8 cellular contexts compared by ENCODE assay signal in genomic region chr5:62305715-62306493, GRCh38. TPM values are rescaled to one million over a fixed set of nuclear protein-coding genes. Genes with fewer than 3 reads are reported as not detected.
DNase-seq lines count a peak whose midpoint lies in the region; ATAC-seq and TF ChIP-seq lines count a peak whose summit lies in the region.

Gene KIF2A, plus strand, starts transcription at chr5:62306206. Its CDS starts 267 bp downstream, at chr5:62306473.

- peak within 1 kb of the TSS; percentile 92 to 100 (median 98) for H3K27ac Mint-ChIP-seq in naive thymus-derived CD4-positive, alpha-beta T cell
- peak within 1 kb of the TSS; percentile 90 for H3K27ac Mint-ChIP-seq in stimulated activated memory B cell treated with anti-CD40 and anti-IgM and Interleukin-4, amounts not matched to agents 10 μg/mL and 1 μg/mL and 100 μg/mL, for 72 hours

- H3K4me2 ChIP-seq in fibroblast of lung (ENCODE audit: extremely low read depth, insufficient read depth, low read length), result peak within 1 kb of the TSS; percentile 90

- no peaks in the 10 kb centered on the region for H3K27me3 ChIP-seq in fibroblast of lung (ENCODE audit: control insufficient read depth, insufficient read depth, low read length)
- H3K27me3 ChIP-seq in naive thymus-derived CD4-positive, alpha-beta T cell (ENCODE audit: control insufficient read depth in 2 of 2, insufficient read depth in 2 of 2, low read length in 2 of 2), result no peaks in the 10 kb centered on the region

- POLR2A ChIA-PET in naive thymus-derived CD4-positive, alpha-beta T cell (lab: Charles Lee), result interaction anchor here (0.8 to 2.5 kb wide), 12 partner anchors 9 to 97 kb away, joined by 3 to 27 read pairs (median 7); partner anchors contain the start of gene DIMT1

- peak within 1 kb of the TSS; percentile 93 to 100 (median 98) for H3K4me3 Mint-ChIP-seq in naive thymus-derived CD4-positive, alpha-beta T cell
- peak within 1 kb of the TSS; percentile 95 for H3K4me3 Mint-ChIP-seq in stimulated activated memory B cell treated with anti-CD40 and anti-IgM and Interleukin-4, amounts not matched to agents 10 μg/mL and 1 μg/mL and 100 μg/mL, for 72 hours

- CTCF ChIA-PET in naive thymus-derived CD4-positive, alpha-beta T cell (lab: Charles Lee), result interaction anchor here (0.6 to 1.0 kb wide), 5 partner anchors 8 to 82 kb away, joined by 3 to 5 read pairs (median 4); no protein-coding TSS in a partner anchor

- peak; percentile 99 for DNase-seq in ELF-1 (ENCODE audit: low read depth, low spot score)
- peak; percentile 81 for DNase-seq in H4 (ENCODE audit: low spot score)
- peak; percentile 69 for DNase-seq in LNCaP clone FGC (ENCODE audit: low read depth)
- DNase-seq in RPMI8226, result peak; percentile 97
- DNase-seq in activated T-helper 1 cell treated with anti-CD3 and anti-CD28 coated beads, Interleukin-2, amount 50 U/mL, for 16 hours (ENCODE audit: low read depth in 1 of 2, low spot score in 1 of 2), result peak; percentile 71 to 89
- DNase-seq in fibroblast of lung (ENCODE audit: low read depth in 2 of 2), result peak; percentile 89 to 90
- DNase-seq in naive thymus-derived CD4-positive, alpha-beta T cell, result peak; percentile 87 to 96 (median 94)

- peak within 1 kb of the TSS; percentile 88 for H2AFZ ChIP-seq in fibroblast of lung (ENCODE audit: low read length)

- intact Hi-C loops in naive thymus-derived CD4-positive, alpha-beta T cell (cut with micrococcal nuclease), result loop anchor here (1.0 to 10.0 kb wide), 18 partner anchors 9 to 1359 kb away; partner anchors contain the start of genes DIMT1 (in 2 of the 2), IPO11 (in 2 of the 2), ZSWIM6 (in 2 of the 2) and ERCC8 (in 1 of the 2)

- TF ChIP-seq CTCF in LNCaP clone FGC (IDR thresholded peaks at IDR 0.05; ENCODE audit: control insufficient read depth, extremely low read depth, insufficient read depth), result no peak
- TF ChIP-seq CTCF in fibroblast of lung (conservative IDR thresholded peaks at IDR 0.05 in 1 of 2, IDR thresholded peaks at IDR 0.05 in 1 of 2; ENCODE audit: low read depth in 1 of 2, low read length in 2 of 2), result no peak

- peaks cover 4% of the 10 kb centered on the region for H3K4me1 ChIP-seq in fibroblast of lung (ENCODE audit: control insufficient read depth, extremely low read depth, insufficient read depth, low read length)
- peaks cover 33 to 39% of the 10 kb centered on the region in 2 donors for H3K4me1 ChIP-seq in naive thymus-derived CD4-positive, alpha-beta T cell (ENCODE audit: control insufficient read depth in 2 of 2, insufficient read depth in 2 of 2, low read length in 2 of 2)

- no peaks in the 10 kb centered on the region for H3K9me3 ChIP-seq in fibroblast of lung (ENCODE audit: control insufficient read depth, insufficient read depth, low read depth, low read length)
- no peaks in the 10 kb centered on the region for H3K9me3 ChIP-seq in naive thymus-derived CD4-positive, alpha-beta T cell (ENCODE audit: control insufficient read depth in 2 of 3, low read length in 3 of 3)

- H3K27ac ChIP-seq in fibroblast of lung (ENCODE audit: insufficient read depth, low read length), result peak within 1 kb of the TSS; percentile 88
- H3K27ac ChIP-seq in naive thymus-derived CD4-positive, alpha-beta T cell (ENCODE audit: low read depth, low read length), result peak within 1 kb of the TSS; percentile 81

- peaks cover 28 to 60% (median 49%) of the 10 kb centered on the region in 7 donors for H3K4me1 Mint-ChIP-seq in naive thymus-derived CD4-positive, alpha-beta T cell
- H3K4me1 Mint-ChIP-seq in stimulated activated memory B cell treated with anti-CD40 and anti-IgM and Interleukin-4, amounts not matched to agents 10 μg/mL and 1 μg/mL and 100 μg/mL, for 72 hours, result peaks cover 47% of the 10 kb centered on the region

- no peaks in the 10 kb centered on the region for H4K20me1 ChIP-seq in fibroblast of lung (ENCODE audit: control insufficient read depth, extremely low read depth, insufficient read depth, low read length)

- H3K36me3 ChIP-seq in fibroblast of lung (ENCODE audit: control insufficient read depth, insufficient read depth, low read length), result no peaks in the 10 kb centered on the region
- H3K36me3 ChIP-seq in naive thymus-derived CD4-positive, alpha-beta T cell (ENCODE audit: control insufficient read depth in 2 of 3, insufficient read depth in 3 of 3, low read length in 3 of 3), result peaks cover 0 to 6% (median 5%) of the 10 kb centered on the region in 3 experiments

- ATAC-seq in naive thymus-derived CD4-positive, alpha-beta T cell, result peak; percentile 94
- ATAC-seq in stimulated activated memory B cell treated with anti-CD40 and anti-IgM and Interleukin-4, amounts not matched to agents 10 μg/mL and 1 μg/mL and 100 μg/mL, for 72 hours, result peak; percentile 96

- no peaks in the 10 kb centered on the region for H3K27me3 Mint-ChIP-seq in naive thymus-derived CD4-positive, alpha-beta T cell
- H3K27me3 Mint-ChIP-seq in stimulated activated memory B cell treated with anti-CD40 and anti-IgM and Interleukin-4, amounts not matched to agents 10 μg/mL and 1 μg/mL and 100 μg/mL, for 72 hours, result no peaks in the 10 kb centered on the region

- no peaks in the 10 kb centered on the region for H3K9me3 Mint-ChIP-seq in naive thymus-derived CD4-positive, alpha-beta T cell
- no peaks in the 10 kb centered on the region for H3K9me3 Mint-ChIP-seq in stimulated activated memory B cell treated with anti-CD40 and anti-IgM and Interleukin-4, amounts not matched to agents 10 μg/mL and 1 μg/mL and 100 μg/mL, for 72 hours

- H3K79me2 ChIP-seq in fibroblast of lung (ENCODE audit: control insufficient read depth, insufficient read depth, low read length), result peaks cover 46% of the 10 kb centered on the region

- H3K4me3 ChIP-seq in LNCaP clone FGC (ENCODE audit: low read depth, low read length), result peak within 1 kb of the TSS; percentile 91
- H3K4me3 ChIP-seq in fibroblast of lung (replicated peaks in 1 of 4; ENCODE audit: control extremely low read depth in 1 of 4, insufficient read depth in 1 of 4, low read depth in 3 of 4, low read length in 4 of 4), result peak within 1 kb of the TSS; percentile 70 to 98 (median 88)
- H3K4me3 ChIP-seq in naive thymus-derived CD4-positive, alpha-beta T cell (ENCODE audit: low read length), result peak within 1 kb of the TSS; percentile 79

- H3K9ac ChIP-seq in fibroblast of lung (ENCODE audit: insufficient read depth, low read length), result peak within 1 kb of the TSS; percentile 86

- H3K36me3 Mint-ChIP-seq in naive thymus-derived CD4-positive, alpha-beta T cell, result peaks cover 0 to 38% (median 16%) of the 10 kb centered on the region in 5 donors
- peaks cover 25% of the 10 kb centered on the region for H3K36me3 Mint-ChIP-seq in stimulated activated memory B cell treated with anti-CD40 and anti-IgM and Interleukin-4, amounts not matched to agents 10 μg/mL and 1 μg/mL and 100 μg/mL, for 72 hours

RNA-seq across cellular contexts. Expression of gene KIF2A, which starts in this region (rescaled TPM):
- total RNA-seq in H4 (2014; rRNA removed; shearing (Covaris generic)), result 26.4 and 41.3 TPM in 2 replicates
- total RNA-seq in fibroblast of lung, result 50.1 and 59.3 TPM in 2 replicates
- 43.7 and 53.7 TPM in 2 replicates for polyA plus RNA-seq in fibroblast of lung
- 29.9 and 31.4 TPM in 2 replicates for polyA plus RNA-seq in fibroblast of lung (2012)
- polyA minus RNA-seq in fibroblast of lung (ENCODE audit: low replicate concordance), result 4.0 and 10.1 TPM in 2 replicates
- total RNA-seq in naive thymus-derived CD4-positive, alpha-beta T cell, result 100 to 1,000 TPM in 3 of 5 experiments, 10 to 100 TPM in 2; 73.5 to 179 (median 142) TPM
- 100 to 1,000 TPM; 136 to 159 TPM for polyA plus RNA-seq in naive thymus-derived CD4-positive, alpha-beta T cell

Comparison
In these comparisons a context has a peak if more than half of its experiments do, and no peak if none do; other contexts are left out.
1. Peak in every context shown above with its lines: DNase-seq, ATAC-seq, H3K4me3 ChIP-seq and H3K27ac ChIP-seq.